In genomic region chr14:68815288-68816182, GRCh38 we compare ENCODE assay signal across 1 cellular context.
A peak's percentile ranks its signal among the peaks of the same experiment; 100 is the strongest.
TF ChIP-seq lines count a peak whose summit lies in the region.

No MANE protein-coding gene starts in this region.

TF ChIP-seq in HepG2, 621 proteins besides CTCF, POLR2A, EP300 and RAD21 (continued from another document):
- TF ChIP-seq ZBTB20 (CRISPR knock-in tag; IDR thresholded peaks at IDR 0.05; ENCODE audit: borderline replicate concordance, low read depth) (0 out of 2 replicates have a peak, but pooled peaks have one; percentile 34), THAP9 (CRISPR knock-in tag; IDR thresholded peaks at IDR 0.05; ENCODE audit: borderline replicate concordance) (0 out of 2 replicates have a peak, but pooled peaks have one; percentile 8), HNRNPL (IDR thresholded peaks at IDR 0.05; ENCODE audit: low read depth, low read length) (0 out of 2 replicates have a peak, but pooled peaks have one; percentile 43), SP140L (CRISPR knock-in tag; IDR thresholded peaks at IDR 0.05; ENCODE audit: borderline replicate concordance) (no peak), ZNF512 (CRISPR knock-in tag; IDR thresholded peaks at IDR 0.05) (no peak), ZNF816 (CRISPR knock-in tag; IDR thresholded peaks at IDR 0.05; ENCODE audit: borderline replicate concordance) (no peak), NRL (CRISPR knock-in tag; IDR thresholded peaks at IDR 0.05; ENCODE audit: borderline replicate concordance) (0 out of 2 replicates have a peak, but pooled peaks have one; percentile 41), ZNF724P (CRISPR knock-in tag; IDR thresholded peaks at IDR 0.05; ENCODE audit: borderline replicate concordance) (no peak), MAFG (CRISPR knock-in tag; IDR thresholded peaks at IDR 0.05) (no peak), MAZ (IDR thresholded peaks at IDR 0.05; ENCODE audit: borderline replicate concordance, low read depth, low read length) (no peak), MAZ (CRISPR knock-in tag; IDR thresholded peaks at IDR 0.05; ENCODE audit: low read depth) (0 out of 2 replicates have a peak, but pooled peaks have one; percentile 17), GPN1 (CRISPR knock-in tag; IDR thresholded peaks at IDR 0.05; ENCODE audit: borderline replicate concordance) (no peak), CAMTA2 (CRISPR knock-in tag; IDR thresholded peaks at IDR 0.05; ENCODE audit: borderline replicate concordance) (no peak), DNMT1 (CRISPR knock-in tag; IDR thresholded peaks at IDR 0.05) (no peak), ZHX2 (IDR thresholded peaks at IDR 0.05; ENCODE audit: low read depth) (no peak), ZHX2 (CRISPR knock-in tag; IDR thresholded peaks at IDR 0.05; ENCODE audit: borderline replicate concordance) (no peak)
